Comparison of ENCODE assay signal across 21 cellular contexts in genomic region chr2:27729198-27729597, GRCh38. TPM values are rescaled to one million over a fixed set of nuclear protein-coding genes. Genes with fewer than 3 reads are reported as not detected.
DNase-seq lines count a peak whose midpoint lies in the region; ATAC-seq and TF ChIP-seq lines count a peak whose summit lies in the region.
"Had no signal": no experiment of that assay in that cellular context is flagged by ENCODE, and none has a peak within 500 bp of the region (broad histone marks: within the 10 kb centered on the region; RNA-seq: fewer than 3 reads in every experiment).

No MANE protein-coding gene starts in this region.

- no peak overlapping the region for H3K4me3 ChIP-seq in Panc1 (ENCODE audit: low read depth in 2 of 2, low read length in 2 of 2)
- H3K4me3 ChIP-seq in foreskin fibroblast (ENCODE audit: low read depth in 1 of 2, low read length in 2 of 2) = no peak overlapping the region
- H3K4me3 ChIP-seq: ascending aorta, psoas muscle, testis had no signal

- no peak overlapping the region for H3K4me3 Mint-ChIP-seq in activated T-helper 2 cell treated with anti-CD3 and anti-CD28 coated beads, Interferon-gamma antibody, Interleukin-2, Interleukin-4, amounts not matched to agents 10 μg/mL and 5 μg/mL and 100 μg/mL, durations not matched to agents 14 hours and 24 hours and 36 hours (ENCODE audit: low read depth)
- H3K4me3 Mint-ChIP-seq: activated CD4-positive, alpha-beta T cell treated with anti-CD3 and anti-CD28 coated beads, Interleukin-2, amount 10 ng/mL, durations not matched to agents 7 days and 5 days; activated naive CD4-positive, alpha-beta T cell treated with anti-CD3 and anti-CD28 coated beads for 36 hours; effector memory CD8-positive, alpha-beta T cell; immature natural killer cell had no signal

- intact Hi-C loops in Panc1 (cut with micrococcal nuclease; ENCODE audit: unreplicated experiment) = no loop called here
- intact Hi-C loops in activated T-helper 2 cell treated with anti-CD3 and anti-CD28 coated beads, Interferon-gamma antibody, Interleukin-2, Interleukin-4, amounts not matched to agents 10 μg/mL and 5 μg/mL and 100 μg/mL, durations not matched to agents 14 hours and 24 hours and 36 hours (cut with micrococcal nuclease) = no loop called here

- in situ Hi-C loops in Caki2 (cut with HindIII; ENCODE audit: low pct_unique_long_range_greater_than_20kb, low sequenced_read_pairs) (no loop called here), Panc1 (cut with HindIII; ENCODE audit: low pct_unique_long_range_greater_than_20kb, low sequenced_read_pairs) (no loop called here)

- TF ChIP-seq CTCF in Panc1 (IDR thresholded peaks at IDR 0.05) (no peak), foreskin fibroblast (IDR thresholded peaks at IDR 0.05; ENCODE audit: low read depth, low read length) (no peak)

- no peaks in the 10 kb centered on the region for H3K27me3 ChIP-seq in Panc1 (ENCODE audit: control insufficient read depth, insufficient read depth, low read length)
- H3K27me3 ChIP-seq: ascending aorta, testis had no signal

- no peaks in the 10 kb centered on the region for H3K9me3 Mint-ChIP-seq in activated T-helper 2 cell treated with anti-CD3 and anti-CD28 coated beads, Interferon-gamma antibody, Interleukin-2, Interleukin-4, amounts not matched to agents 10 μg/mL and 5 μg/mL and 100 μg/mL, durations not matched to agents 14 hours and 24 hours and 36 hours
- H3K9me3 Mint-ChIP-seq: activated CD4-positive, alpha-beta T cell treated with anti-CD3 and anti-CD28 coated beads, Interleukin-2, amount 10 ng/mL, durations not matched to agents 7 days and 5 days; effector memory CD8-positive, alpha-beta T cell; immature natural killer cell had no signal

- H3K27me3 Mint-ChIP-seq in activated T-helper 2 cell treated with anti-CD3 and anti-CD28 coated beads, Interferon-gamma antibody, Interleukin-2, Interleukin-4, amounts not matched to agents 10 μg/mL and 5 μg/mL and 100 μg/mL, durations not matched to agents 14 hours and 24 hours and 36 hours (ENCODE audit: low read depth) = no peaks in the 10 kb centered on the region
- H3K27me3 Mint-ChIP-seq: activated CD4-positive, alpha-beta T cell treated with anti-CD3 and anti-CD28 coated beads, Interleukin-2, amount 10 ng/mL, durations not matched to agents 7 days and 5 days; effector memory CD8-positive, alpha-beta T cell had no signal

- H3K27ac Mint-ChIP-seq in activated T-helper 2 cell treated with anti-CD3 and anti-CD28 coated beads, Interferon-gamma antibody, Interleukin-2, Interleukin-4, amounts not matched to agents 10 μg/mL and 5 μg/mL and 100 μg/mL, durations not matched to agents 14 hours and 24 hours and 36 hours = no peak overlapping the region
- H3K27ac Mint-ChIP-seq: activated CD4-positive, alpha-beta T cell treated with anti-CD3 and anti-CD28 coated beads, Interleukin-2, amount 10 ng/mL, durations not matched to agents 7 days and 5 days; activated naive CD4-positive, alpha-beta T cell treated with anti-CD3 and anti-CD28 coated beads for 36 hours; effector memory CD8-positive, alpha-beta T cell; immature natural killer cell had no signal

- no peak overlapping the region for H3K27ac ChIP-seq in Panc1 (ENCODE audit: low read length)
- H3K27ac ChIP-seq: psoas muscle, testis had no signal

- CTCF ChIA-PET in Panc1 (lab: Charles Lee) = interaction anchor here (0.6 kb wide), 1 partner anchor 11 kb away, joined by 4 read pairs; no protein-coding TSS in a partner anchor

- DNase-seq in Caki2 (ENCODE audit: low read depth) (peak; percentile 89), Panc1 (ENCODE audit: low read depth, low spot score) (no peak), islet precursor cell (peak; percentile 66), renal cortical epithelial cell (ENCODE audit: low read depth) (peak; percentile 97), CD1c-positive myeloid dendritic cell (ENCODE audit: extremely low spot score) (no peak), AML-193 (lab: John Stamatoyannopoulos, UW) (no peak), foreskin fibroblast (no peak)
- no peak for DNase-seq in activated T-helper 2 cell treated with anti-CD3 and anti-CD28 coated beads, Interferon-gamma antibody, Interleukin-2, Interleukin-4, amounts not matched to agents 10 μg/mL and 5 μg/mL and 100 μg/mL, durations not matched to agents 14 hours and 24 hours and 36 hours (ENCODE audit: low spot score)
- DNase-seq: activated CD4-positive, alpha-beta T cell treated with anti-CD3 and anti-CD28 coated beads, Interleukin-2, amount 10 ng/mL, durations not matched to agents 7 days and 5 days; activated naive CD4-positive, alpha-beta T cell treated with anti-CD3 and anti-CD28 coated beads for 36 hours; effector memory CD8-positive, alpha-beta T cell; GOT3; immature natural killer cell; mesendoderm; NCI-H1417; NCI-H526; psoas muscle; SHP77 treated with DMSO at 0.1 percent for 48 hours; T-helper 1 cell; testis had no signal

- no peaks in the 10 kb centered on the region; the same call in 1 of the 2 replicates for H3K4me1 ChIP-seq in Panc1 (ENCODE audit: control insufficient read depth, insufficient read depth, low read length)
- H3K4me1 ChIP-seq: psoas muscle had no signal

- 0 out of 2 replicates have a peak, but pooled peaks have one; percentile 33 for ATAC-seq in Panc1
- ATAC-seq: effector memory CD8-positive, alpha-beta T cell; psoas muscle had no signal

- peaks cover 4% of the 10 kb centered on the region for H3K4me1 Mint-ChIP-seq in activated T-helper 2 cell treated with anti-CD3 and anti-CD28 coated beads, Interferon-gamma antibody, Interleukin-2, Interleukin-4, amounts not matched to agents 10 μg/mL and 5 μg/mL and 100 μg/mL, durations not matched to agents 14 hours and 24 hours and 36 hours (ENCODE audit: low read depth)
- H3K4me1 Mint-ChIP-seq: immature natural killer cell had no signal

- no peaks in the 10 kb centered on the region for H3K9me3 ChIP-seq in Panc1 (ENCODE audit: control insufficient read depth, insufficient read depth, low read depth, low read length)
- H3K9me3 ChIP-seq: ascending aorta, psoas muscle, testis had no signal

- no peaks in the 10 kb centered on the region for H3K36me3 Mint-ChIP-seq in activated T-helper 2 cell treated with anti-CD3 and anti-CD28 coated beads, Interferon-gamma antibody, Interleukin-2, Interleukin-4, amounts not matched to agents 10 μg/mL and 5 μg/mL and 100 μg/mL, durations not matched to agents 14 hours and 24 hours and 36 hours (ENCODE audit: low read depth)
- H3K36me3 Mint-ChIP-seq: immature natural killer cell had no signal

- POLR2A ChIA-PET in Panc1 (lab: Charles Lee) = interaction anchor here (0.6 kb wide), 2 partner anchors 12 kb away, joined by 3 read pairs; no protein-coding TSS in a partner anchor

- BruUV-seq in Panc1 (replicated peaks; lab: Mats Ljungman, UMichigan) = no TSS peak

- no peaks in the 10 kb centered on the region for H3K36me3 ChIP-seq in Panc1 (ENCODE audit: control insufficient read depth, insufficient read depth, low read length)
- H3K36me3 ChIP-seq: ascending aorta had no signal

RNA-seq across cellular contexts. Expression of gene MRPL33, which starts 42.3 kb away (rescaled TPM):
- total RNA-seq in Caki2 (2014; rRNA removed; shearing (Covaris generic); ENCODE audit: low replicate concordance) = 288 and 289 TPM in 2 replicates
- 61.6 TPM for total RNA-seq in Panc1 (2021; ENCODE audit: unreplicated experiment)
- 51.7 TPM for polyA plus RNA-seq in Panc1 (2012; ENCODE audit: insufficient read length)
- total RNA-seq in renal cortical epithelial cell = 180 and 225 TPM in 2 replicates
- total RNA-seq in activated T-helper 2 cell treated with anti-CD3 and anti-CD28 coated beads, Interferon-gamma antibody, Interleukin-2, Interleukin-4, amounts not matched to agents 10 μg/mL and 5 μg/mL and 100 μg/mL, durations not matched to agents 14 hours and 24 hours and 36 hours = 57.7 and 58.9 TPM in 2 replicates

Comparison
In these comparisons a context has a peak if more than half of its experiments do, and no peak if none do; other contexts are left out.
1. DNase-seq: peak in Caki2 (single experiment), islet precursor cell (single experiment) and renal cortical epithelial cell (single experiment); none in Panc1 (single experiment), CD1c-positive myeloid dendritic cell (single experiment), activated T-helper 2 cell treated with anti-CD3 and anti-CD28 coated beads, Interferon-gamma antibody, Interleukin-2, Interleukin-4, amounts not matched to agents 10 μg/mL and 5 μg/mL and 100 μg/mL, durations not matched to agents 14 hours and 24 hours and 36 hours (single experiment), AML-193 (0 of 2) and foreskin fibroblast (0 of 2).